Comparison of ENCODE assay signal across 27 cellular contexts in genomic region chr16:34758835-34759234, GRCh38.
"Had no signal": no experiment of that assay in that cellular context is flagged by ENCODE, and none has a peak within 500 bp of the region (broad histone marks: within the 10 kb centered on the region; RNA-seq: fewer than 3 reads in every experiment).

No MANE protein-coding gene starts in this region.

- H3K4me3 ChIP-seq: neural progenitor cell, ovary, psoas muscle, skin epidermis, smooth muscle cell, spleen, stomach, thoracic aorta, thyroid gland, tibial nerve, upper lobe of left lung, vagina had no signal

- DNase-seq: naive thymus-derived CD4-positive, alpha-beta T cell; natural killer cell; occipital lobe; ovary; posterior cingulate gyrus; psoas muscle; right cardiac atrium; spleen; stimulated activated CD4-positive, alpha-beta T cell treated with anti-CD3 and anti-CD28 coated beads, Interleukin-12 subunit alpha, Interleukin-12 subunit beta, amount 100 ng/mL, for 4 hours; stimulated activated CD4-positive, alpha-beta T cell treated with anti-CD3 and anti-CD28 coated beads, Interleukin-1b, Interleukin-23, amount 100 ng/mL, for 48 hours; stimulated activated CD4-positive, alpha-beta T cell treated with anti-CD3 and anti-CD28 coated beads, Interleukin-4, amount 100 ng/mL, for 1 hour; stimulated activated naive B cell treated with anti-CD40 and anti-IgM and Interleukin-4, amounts not matched to agents 10 μg/mL and 1 μg/mL and 100 μg/mL, for 72 hours; stimulated activated naive CD4-positive, alpha-beta T cell treated with Interleukin-2 at 50 U/mL for 16 hours; stomach; thyroid gland; trophoblast cell; upper lobe of left lung had no signal

- H2AFZ ChIP-seq: neural progenitor cell, parathyroid adenoma had no signal

- H3K27me3 ChIP-seq: neural progenitor cell, ovary, spleen, stomach, thyroid gland, tibial nerve, upper lobe of left lung, vagina had no signal

- H3K27ac ChIP-seq: neural progenitor cell, ovary, parathyroid adenoma, psoas muscle, skin epidermis, spleen, stomach, thoracic aorta, thyroid gland, tibial nerve, upper lobe of left lung, vagina had no signal

- ATAC-seq: naive thymus-derived CD4-positive, alpha-beta T cell; natural killer cell; psoas muscle; right cardiac atrium; sciatic nerve; stimulated activated effector memory CD8-positive, alpha-beta T cell treated with anti-CD3 and anti-CD28 coated beads, Interleukin-12 subunit alpha, Interleukin-12 subunit beta, amount 100 ng/mL, for 72 hours; stimulated activated naive B cell treated with anti-CD40 and anti-IgM and Interleukin-4, amounts not matched to agents 10 μg/mL and 1 μg/mL and 100 μg/mL, for 72 hours had no signal

- H3K4me1 ChIP-seq: neural progenitor cell, parathyroid adenoma, psoas muscle, spleen, stomach, thyroid gland, tibial nerve, upper lobe of left lung, vagina had no signal

- FAIRE-seq: urothelium cell line had no signal

- H3K9me3 ChIP-seq: thyroid gland had no signal

- H3K79me2 ChIP-seq: parathyroid adenoma had no signal

- H3K4me2 ChIP-seq: neural progenitor cell, smooth muscle cell had no signal

- H3K36me3 ChIP-seq: neural progenitor cell, ovary, spleen, stomach, thoracic aorta, thyroid gland, tibial nerve, upper lobe of left lung, vagina had no signal

- H3K9ac ChIP-seq: neural progenitor cell, parathyroid adenoma had no signal
